22 cellular contexts compared by ENCODE assay signal in genomic region chr15:56582785-56583184, GRCh38.
DNase-seq lines count a peak whose midpoint lies in the region; ATAC-seq, FAIRE-seq and TF ChIP-seq lines count a peak whose summit lies in the region.
"Had no signal": no experiment of that assay in that cellular context is flagged by ENCODE, and none has a peak within 500 bp of the region (broad histone marks: within the 10 kb centered on the region; RNA-seq: fewer than 3 reads in every experiment).

No MANE protein-coding gene starts in this region.

- no peaks in the 10 kb centered on the region for H3K9me2 ChIP-seq in OCI-LY1 (ENCODE audit: low read depth, low read length)

- H4K20me1 ChIP-seq in mammary epithelial cell (ENCODE audit: insufficient read depth, low read length): no peaks in the 10 kb centered on the region
- no peaks in the 10 kb centered on the region for H4K20me1 ChIP-seq in OCI-LY1 (ENCODE audit: insufficient read depth, low read length)
- H4K20me1 ChIP-seq in astrocyte (ENCODE audit: insufficient read depth, low read length): no peaks in the 10 kb centered on the region

- no peak overlapping the region for H3K4me2 ChIP-seq in mammary epithelial cell (ENCODE audit: insufficient read depth, low read depth, low read length)
- no peak overlapping the region for H3K4me2 ChIP-seq in OCI-LY1 (ENCODE audit: low read length)
- no peak overlapping the region for H3K4me2 ChIP-seq in astrocyte (ENCODE audit: low read length)

- TF ChIP-seq CTCF in mammary epithelial cell (conservative IDR thresholded peaks at IDR 0.05 in 1 of 2, IDR thresholded peaks at IDR 0.05 in 1 of 2; ENCODE audit: extremely low read depth in 1 of 2, insufficient read depth in 1 of 2, low read depth in 1 of 2, low read length in 2 of 2) (no peak), breast epithelium (IDR thresholded peaks at IDR 0.05) (no peak), OCI-LY1 (IDR thresholded peaks at IDR 0.05; ENCODE audit: low read length) (no peak), astrocyte (IDR thresholded peaks at IDR 0.05; ENCODE audit: insufficient read depth, low read depth, low read length) (no peak), pancreas (IDR thresholded peaks at IDR 0.05) (no peak)

- 88% methylated on average over 2 of the region's 2 CpGs for whole genome bisulfite sequencing in mammary epithelial cell (ENCODE audit: low coverage, missing lambda C conversion rate)
- 70 to 89% methylated on average over 2 of the region's 2 CpGs for WGBS in pancreas, 2 donors

- H3K9ac ChIP-seq in mammary epithelial cell (ENCODE audit: insufficient read depth, low read length): no peak overlapping the region
- H3K9ac ChIP-seq in OCI-LY1 (ENCODE audit: low read length): no peak overlapping the region
- no peak overlapping the region for H3K9ac ChIP-seq in astrocyte (ENCODE audit: low read length)

- H3K9me3 Mint-ChIP-seq in astrocyte (ENCODE audit: unreplicated experiment): peaks cover 22% of the 10 kb centered on the region

- peaks cover 4% of the 10 kb centered on the region for H3K9me3 ChIP-seq in mammary epithelial cell (replicated peaks; ENCODE audit: insufficient read depth, low read length)
- peaks cover 20 to 24% of the 10 kb centered on the region in 2 donors for H3K9me3 ChIP-seq in breast epithelium
- peaks cover 27% of the 10 kb centered on the region for H3K9me3 ChIP-seq in OCI-LY1 (ENCODE audit: low read length)
- H3K9me3 ChIP-seq in astrocyte (ENCODE audit: insufficient read depth, low read depth, low read length): peaks cover 3% of the 10 kb centered on the region
- peaks cover 5% of the 10 kb centered on the region for H3K9me3 ChIP-seq in T-helper 17 cell (ENCODE audit: control insufficient read depth, low read length, poor library complexity, severe bottlenecking)
- H3K9me3 ChIP-seq in pancreas: peaks cover 0 to 7% (median 0%) of the 10 kb centered on the region in 4 donors

- intact Hi-C loops in mammary epithelial cell (cut with micrococcal nuclease) (no loop called here), breast epithelium (cut with DNase I; ENCODE audit: low total_unique reads) (no loop called here), pancreas (cut with DNase I) (no loop called here)

- H3K79me2 ChIP-seq in mammary epithelial cell (ENCODE audit: insufficient read depth, low read length): no peaks in the 10 kb centered on the region
- no peaks in the 10 kb centered on the region for H3K79me2 ChIP-seq in OCI-LY1 (ENCODE audit: insufficient read depth, low read length)
- H3K79me2 ChIP-seq in astrocyte (ENCODE audit: insufficient read depth, low read length): no peaks in the 10 kb centered on the region

- CTCF ChIA-PET in mammary epithelial cell (lab: Charles Lee; ENCODE audit: low non-redundant PET): no interaction called here

- H3K4me3 Mint-ChIP-seq in astrocyte (ENCODE audit: unreplicated experiment) (no peak overlapping the region), T-helper 17 cell (no peak overlapping the region)
- H3K4me3 Mint-ChIP-seq: B cell, CD14-positive monocyte had no signal

- H3K4me1 ChIP-seq in mammary epithelial cell (ENCODE audit: insufficient read depth, low read length) (no peaks in the 10 kb centered on the region), breast epithelium (no peaks in the 10 kb centered on the region), OCI-LY1 (ENCODE audit: insufficient read depth, low read length, severe bottlenecking) (no peaks in the 10 kb centered on the region), astrocyte (ENCODE audit: insufficient read depth, low read length) (no peaks in the 10 kb centered on the region), pancreas (no peaks in the 10 kb centered on the region)

- H3K4me3 ChIP-seq in mammary epithelial cell (replicated peaks in 1 of 3; ENCODE audit: insufficient read depth in 1 of 3, low read depth in 2 of 3, low read length in 3 of 3) (no peak overlapping the region), breast epithelium (no peak overlapping the region), OCI-LY1 (ENCODE audit: low read depth, low read length, poor library complexity, severe bottlenecking) (no peak overlapping the region), astrocyte (ENCODE audit: insufficient read depth, low read depth, low read length) (no peak overlapping the region), pancreas (no peak overlapping the region)
- H3K4me3 ChIP-seq: SK-N-MC had no signal

- H3K27ac ChIP-seq in mammary epithelial cell (ENCODE audit: insufficient read depth, low read depth, low read length) (no peak overlapping the region), breast epithelium (no peak overlapping the region), OCI-LY1 (ENCODE audit: low read depth, low read length, poor library complexity, severe bottlenecking) (no peak overlapping the region), astrocyte (ENCODE audit: low read depth, low read length) (no peak overlapping the region), pancreas (no peak overlapping the region)
- H3K27ac ChIP-seq: RWPE1, SK-N-MC had no signal

- dilution Hi-C loops in mammary epithelial cell (cut with HindIII; ENCODE audit: low sequenced_read_pairs): no loop called here

- no peaks in the 10 kb centered on the region for H3K27me3 ChIP-seq in mammary epithelial cell (ENCODE audit: insufficient read depth, low read length)
- H3K27me3 ChIP-seq in breast epithelium: no peaks in the 10 kb centered on the region
- no peaks in the 10 kb centered on the region for H3K27me3 ChIP-seq in OCI-LY1 (ENCODE audit: insufficient read depth, low read length)
- no peaks in the 10 kb centered on the region for H3K27me3 ChIP-seq in astrocyte (ENCODE audit: insufficient read depth, low read length)
- H3K27me3 ChIP-seq in pancreas: no peaks in the 10 kb centered on the region

- BruUV-seq in mammary epithelial cell (replicated peaks; lab: Mats Ljungman, UMichigan): no TSS peak

- H3K4me1 Mint-ChIP-seq in astrocyte (ENCODE audit: low read depth, unreplicated experiment) (no peaks in the 10 kb centered on the region), T-helper 17 cell (no peaks in the 10 kb centered on the region)
- H3K4me1 Mint-ChIP-seq: B cell, CD14-positive monocyte had no signal

- in situ Hi-C loops in mammary epithelial cell (cut with MboI; ENCODE audit: low sequenced_read_pairs in 2 of 2): loop anchor here in 1 of 2 donors (10.0 kb wide), 1 partner anchor 62 kb away; no protein-coding TSS in a partner anchor

- H3K36me3 ChIP-seq in mammary epithelial cell (ENCODE audit: insufficient read depth, low read length): no peaks in the 10 kb centered on the region
- no peaks in the 10 kb centered on the region for H3K36me3 ChIP-seq in breast epithelium
- H3K36me3 ChIP-seq in OCI-LY1 (ENCODE audit: insufficient read depth, low read length): 0 out of 2 replicates have a peak, but pooled peaks cover 12% of the 10 kb centered on the region
- H3K36me3 ChIP-seq in astrocyte (ENCODE audit: insufficient read depth, low read length): no peaks in the 10 kb centered on the region
- no peaks in the 10 kb centered on the region for H3K36me3 ChIP-seq in pancreas

- no peak overlapping the region for H3K27ac Mint-ChIP-seq in astrocyte (ENCODE audit: unreplicated experiment)
- no peak overlapping the region for H3K27ac Mint-ChIP-seq in T-helper 17 cell
- H3K27ac Mint-ChIP-seq: B cell had no signal

- FAIRE-seq in astrocyte (lab: Jason Lieb, UNC): no peak
- no peak for FAIRE-seq in pancreas (lab: Jason Lieb, UNC)
- FAIRE-seq: A204.1, GM19239 had no signal

- peaks cover 5% of the 10 kb centered on the region for H3K36me3 Mint-ChIP-seq in astrocyte (ENCODE audit: low read depth, unreplicated experiment)
- H3K36me3 Mint-ChIP-seq in T-helper 17 cell (ENCODE audit: low read depth): peaks cover 2% of the 10 kb centered on the region
- H3K36me3 Mint-ChIP-seq: CD14-positive monocyte had no signal

- ATAC-seq in T-helper 17 cell: no peak
- no peak for ATAC-seq in pancreas
- no peak for ATAC-seq in GM19452 (IDR thresholded peaks at IDR 0.05; ENCODE audit: unreplicated experiment)
- ATAC-seq: PC-3 had no signal

- H2AFZ ChIP-seq in mammary epithelial cell (ENCODE audit: low read depth, low read length) (no peak overlapping the region), OCI-LY1 (ENCODE audit: low read length) (peak overlapping the region; percentile 53; the same call in 1 of the 2 replicates), astrocyte (ENCODE audit: low read depth, low read length) (no peak overlapping the region)

- TF ChIP-seq POLR2A in breast epithelium (IDR thresholded peaks at IDR 0.05): no peak

- H3F3A ChIP-seq in OCI-LY1 (ENCODE audit: insufficient read depth, low read length): no peaks in the 10 kb centered on the region

- H3K27me3 Mint-ChIP-seq in astrocyte (ENCODE audit: low read depth, unreplicated experiment) (no peaks in the 10 kb centered on the region), T-helper 17 cell (no peaks in the 10 kb centered on the region)
- H3K27me3 Mint-ChIP-seq: B cell had no signal

- DNase-seq in mammary epithelial cell (peak; percentile 17), breast epithelium (ENCODE audit: low spot score in 2 of 2) (no peak), astrocyte (ENCODE audit: low read depth) (peak; percentile 15), T-helper 17 cell (no peak), pancreas (no peak)
- DNase-seq: H7, NCI-H1105, NCI-H146, NCI-H2029, NCI-H446, NCI-H526, PC-3, SHP77 treated with DMSO at 0.1 percent for 48 hours, SW 1271 had no signal

Comparison
In these comparisons a context has a peak if more than half of its experiments do, and no peak if none do; other contexts are left out.
1. DNase-seq: peak in mammary epithelial cell (single experiment) and astrocyte (single experiment); none in breast epithelium (0 of 2), T-helper 17 cell (0 of 3) and pancreas (0 of 6).